In genomic region chr20:64044484-64045247, GRCh38 we compare ENCODE assay signal across 11 cellular contexts. TPM values are rescaled to one million over a fixed set of nuclear protein-coding genes. Genes with fewer than 3 reads are reported as not detected.
DNase-seq lines count a peak whose midpoint lies in the region; ATAC-seq and TF ChIP-seq lines count a peak whose summit lies in the region.
"Had no signal": no experiment of that assay in that cellular context is flagged by ENCODE, and none has a peak within 500 bp of the region (broad histone marks: within the 10 kb centered on the region; RNA-seq: fewer than 3 reads in every experiment).

No MANE protein-coding gene starts in this region.

- ATAC-seq in T-cell (replicated peaks in 1 of 4), result no peak
- peak; percentile 45 to 62 for ATAC-seq in left cardiac atrium
- peak in 1 of 2 donors; percentile 65 for ATAC-seq in upper lobe of left lung (ENCODE audit: low FRiP score in 2 of 2)
- no peak for ATAC-seq in HG03439 (IDR thresholded peaks at IDR 0.05; ENCODE audit: unreplicated experiment)

- no peak for DNase-seq in activated naive CD4-positive, alpha-beta T cell treated with anti-CD3 and anti-CD28 coated beads for 36 hours
- DNase-seq in T-cell (no peak), left cardiac atrium (peak; percentile 73), upper lobe of left lung (peak in 1 of 2 donors; percentile 64), NCI-H748 treated with DMSO at 0.1 percent for 48 hours (lab: John Stamatoyannopoulos, UW) (no peak), medulla oblongata (ENCODE audit: extremely low spot score) (no peak)
- DNase-seq: activated CD4-positive, alpha-beta memory T cell treated with anti-CD3 and anti-CD28 coated beads for 36 hours; NCI-H1694 had no signal

- H3K4me1 Mint-ChIP-seq in activated naive CD4-positive, alpha-beta T cell treated with anti-CD3 and anti-CD28 coated beads, Interleukin-2, amount 50 U/mL, for 24 hours, result peaks cover 53% of the 10 kb centered on the region
- peaks cover 13% of the 10 kb centered on the region for H3K4me1 Mint-ChIP-seq in activated naive CD4-positive, alpha-beta T cell treated with anti-CD3 and anti-CD28 coated beads for 36 hours (ENCODE audit: low read depth)
- peaks cover 36 to 54% (median 54%) of the 10 kb centered on the region in 3 donors for H3K4me1 Mint-ChIP-seq in T-cell

- no peak for TF ChIP-seq POLR2A in upper lobe of left lung (IDR thresholded peaks at IDR 0.05)

- POLR2A ChIA-PET in T-cell (lab: Charles Lee), result interaction anchor here in 1 of 2 donors (0.6 kb wide), 1 partner anchor 468 kb away, joined by 3 read pairs; no protein-coding TSS in a partner anchor

- peaks cover 0 to 41% (median 19%) of the 10 kb centered on the region in 4 donors for H3K27me3 ChIP-seq in upper lobe of left lung

- intact Hi-C loops in activated naive CD4-positive, alpha-beta T cell treated with anti-CD3 and anti-CD28 coated beads for 36 hours (cut with micrococcal nuclease), result no loop called here
- intact Hi-C loops in left cardiac atrium (cut with DNase I), result no loop called here

- H3K9me3 Mint-ChIP-seq in activated naive CD4-positive, alpha-beta T cell treated with anti-CD3 and anti-CD28 coated beads, Interleukin-2, amount 50 U/mL, for 24 hours, result no peaks in the 10 kb centered on the region
- no peaks in the 10 kb centered on the region for H3K9me3 Mint-ChIP-seq in activated naive CD4-positive, alpha-beta T cell treated with anti-CD3 and anti-CD28 coated beads for 36 hours
- H3K9me3 Mint-ChIP-seq in T-cell, result no peaks in the 10 kb centered on the region
- H3K9me3 Mint-ChIP-seq: activated CD4-positive, alpha-beta memory T cell treated with anti-CD3 and anti-CD28 coated beads for 36 hours had no signal

- TF ChIP-seq EP300 in upper lobe of left lung (IDR thresholded peaks at IDR 0.05), result no peak

- CTCF ChIA-PET in activated naive CD4-positive, alpha-beta T cell treated with anti-CD3 and anti-CD28 coated beads for 36 hours (lab: Charles Lee), result no interaction called here
- CTCF ChIA-PET in T-cell (lab: Charles Lee), result no interaction called here

- H3K4me3 Mint-ChIP-seq in activated naive CD4-positive, alpha-beta T cell treated with anti-CD3 and anti-CD28 coated beads, Interleukin-2, amount 50 U/mL, for 24 hours, result no peak overlapping the region
- H3K4me3 Mint-ChIP-seq in activated naive CD4-positive, alpha-beta T cell treated with anti-CD3 and anti-CD28 coated beads for 36 hours, result no peak overlapping the region
- peak overlapping the region in 2 of 3 donors; percentile 31 to 35 for H3K4me3 Mint-ChIP-seq in T-cell
- H3K4me3 Mint-ChIP-seq: activated CD4-positive, alpha-beta memory T cell treated with anti-CD3 and anti-CD28 coated beads for 36 hours had no signal

- peaks cover 1% of the 10 kb centered on the region for H3K27me3 Mint-ChIP-seq in activated naive CD4-positive, alpha-beta T cell treated with anti-CD3 and anti-CD28 coated beads, Interleukin-2, amount 50 U/mL, for 24 hours
- H3K27me3 Mint-ChIP-seq in activated naive CD4-positive, alpha-beta T cell treated with anti-CD3 and anti-CD28 coated beads for 36 hours (ENCODE audit: low read depth), result peaks cover 13% of the 10 kb centered on the region
- peaks cover 6 to 21% of the 10 kb centered on the region in 2 donors for H3K27me3 Mint-ChIP-seq in T-cell

- WGBS in upper lobe of left lung, 2 donors, result 67 to 77% methylated on average over 12 to 14 of the region's 14 CpGs

- peak overlapping the region in 2 of 4 donors; percentile 4 to 66 for H3K4me3 ChIP-seq in upper lobe of left lung
- H3K4me3 ChIP-seq: BLaER1 had no signal

- H3K4me1 ChIP-seq in upper lobe of left lung, result peaks cover 29 to 65% (median 37%) of the 10 kb centered on the region in 4 donors

- no peak for TF ChIP-seq CTCF in upper lobe of left lung (IDR thresholded peaks at IDR 0.05)

- H3K36me3 Mint-ChIP-seq in activated naive CD4-positive, alpha-beta T cell treated with anti-CD3 and anti-CD28 coated beads, Interleukin-2, amount 50 U/mL, for 24 hours, result no peaks in the 10 kb centered on the region
- no peaks in the 10 kb centered on the region for H3K36me3 Mint-ChIP-seq in activated naive CD4-positive, alpha-beta T cell treated with anti-CD3 and anti-CD28 coated beads for 36 hours (ENCODE audit: low read depth)
- no peaks in the 10 kb centered on the region for H3K36me3 Mint-ChIP-seq in T-cell
- H3K36me3 Mint-ChIP-seq: activated CD4-positive, alpha-beta memory T cell treated with anti-CD3 and anti-CD28 coated beads for 36 hours had no signal

- H3K27ac ChIP-seq in upper lobe of left lung, result peak overlapping the region; percentile 56 to 88 (median 68)
- H3K27ac ChIP-seq: BLaER1 had no signal

- peak overlapping the region; percentile 84 for H3K27ac Mint-ChIP-seq in activated naive CD4-positive, alpha-beta T cell treated with anti-CD3 and anti-CD28 coated beads, Interleukin-2, amount 50 U/mL, for 24 hours
- H3K27ac Mint-ChIP-seq in activated naive CD4-positive, alpha-beta T cell treated with anti-CD3 and anti-CD28 coated beads for 36 hours, result no peak overlapping the region
- peak overlapping the region; percentile 39 to 66 for H3K27ac Mint-ChIP-seq in T-cell
- H3K27ac Mint-ChIP-seq: activated CD4-positive, alpha-beta memory T cell treated with anti-CD3 and anti-CD28 coated beads for 36 hours had no signal

- H3K36me3 ChIP-seq in upper lobe of left lung, result peaks cover 0 to 17% (median 7%) of the 10 kb centered on the region in 4 donors
- H3K36me3 ChIP-seq: BLaER1 had no signal

- no peaks in the 10 kb centered on the region for H3K9me3 ChIP-seq in upper lobe of left lung
- H3K9me3 ChIP-seq: BLaER1 had no signal

RNA-seq across cellular contexts. Expression of gene SOX18, which starts 4.8 kb away (rescaled TPM):
- not detected for total RNA-seq in activated naive CD4-positive, alpha-beta T cell treated with anti-CD3 and anti-CD28 coated beads for 36 hours
- total RNA-seq in T-cell (under 1 TPM in 3 of 5 donors, not detected in 2; 0.35 to 0.56 (median 0.44) TPM), left cardiac atrium (10 to 100 TPM; 39.4 to 83.4 TPM), upper lobe of left lung (100 to 1,000 TPM in 1 of 6 donors, 10 to 100 TPM in 4, 1 to 10 TPM in 1; 6.3 to 138 (median 37.7) TPM)
- total RNA-seq: activated CD4-positive, alpha-beta memory T cell treated with anti-CD3 and anti-CD28 coated beads for 36 hours had no signal

RNA-seq across cellular contexts. Expression of gene C20orf204, which starts 8.7 kb away (rescaled TPM):
- total RNA-seq in activated naive CD4-positive, alpha-beta T cell treated with anti-CD3 and anti-CD28 coated beads for 36 hours, result 1 to 10 TPM; 1.1 to 1.7 TPM
- total RNA-seq in T-cell, result 10 to 100 TPM in 2 of 5 donors, 1 to 10 TPM in 3; 4.5 to 20.8 (median 9.5) TPM
- 1 to 10 TPM in 1 of 2 donors, under 1 TPM in 1; 0.29 to 1.0 TPM for total RNA-seq in left cardiac atrium
- total RNA-seq in upper lobe of left lung, result 1 to 10 TPM in 4 of 6 donors, under 1 TPM in 2; 0.44 to 2.3 (median 1.7) TPM

RNA-seq across cellular contexts. Expression of gene TCEA2, which starts 18.3 kb away (rescaled TPM):
- 10 to 100 TPM; 16.7 to 18.2 TPM for total RNA-seq in activated naive CD4-positive, alpha-beta T cell treated with anti-CD3 and anti-CD28 coated beads for 36 hours
- total RNA-seq in T-cell (10 to 100 TPM; 25.8 to 49.7 (median 40.1) TPM), left cardiac atrium (10 to 100 TPM; 44.7 to 46.4 TPM), upper lobe of left lung (10 to 100 TPM; 21.7 to 56.0 (median 28.4) TPM)

RNA-seq across cellular contexts. Expression of gene RGS19, which starts 34.7 kb away (rescaled TPM):
- total RNA-seq in activated naive CD4-positive, alpha-beta T cell treated with anti-CD3 and anti-CD28 coated beads for 36 hours, result 10 to 100 TPM; 20.6 to 23.5 TPM
- total RNA-seq in T-cell (10 to 100 TPM; 39.2 to 61.7 (median 57.3) TPM), left cardiac atrium (1 to 10 TPM; 9.7 to 10.0 TPM), upper lobe of left lung (10 to 100 TPM; 21.5 to 70.8 (median 55.6) TPM)

RNA-seq across cellular contexts. Expression of gene OPRL1, which starts 35.2 kb away (rescaled TPM):
- under 1 TPM; 0.45 to 0.47 TPM for total RNA-seq in activated naive CD4-positive, alpha-beta T cell treated with anti-CD3 and anti-CD28 coated beads for 36 hours
- total RNA-seq in T-cell (1 to 10 TPM; 1.1 to 1.9 (median 1.5) TPM), left cardiac atrium (under 1 TPM; 0.71 to 0.97 TPM), upper lobe of left lung (1 to 10 TPM; 1.7 to 3.1 (median 2.6) TPM)

Comparison
In these comparisons a context has a peak if more than half of its experiments do, and no peak if none do; other contexts are left out.
1. H3K4me3 Mint-ChIP-seq: peak in T-cell (2 of 3); none in activated naive CD4-positive, alpha-beta T cell treated with anti-CD3 and anti-CD28 coated beads, Interleukin-2, amount 50 U/mL, for 24 hours (single experiment) and activated naive CD4-positive, alpha-beta T cell treated with anti-CD3 and anti-CD28 coated beads for 36 hours (single experiment).
2. ATAC-seq: peak in left cardiac atrium (2 of 2); none in T-cell (0 of 4) and HG03439 (single experiment).
3. RNA of gene SOX18, which starts 4.8 kb away (total RNA-seq): 39.4 to 83.4 TPM in left cardiac atrium and 6.3 to 138 TPM in upper lobe of left lung; 0.35 to 0.56 TPM in T-cell and not detected in activated naive CD4-positive, alpha-beta T cell treated with anti-CD3 and anti-CD28 coated beads for 36 hours; every median in the first group is over 4 times any median in the second.